In the genomic region with DNA sequence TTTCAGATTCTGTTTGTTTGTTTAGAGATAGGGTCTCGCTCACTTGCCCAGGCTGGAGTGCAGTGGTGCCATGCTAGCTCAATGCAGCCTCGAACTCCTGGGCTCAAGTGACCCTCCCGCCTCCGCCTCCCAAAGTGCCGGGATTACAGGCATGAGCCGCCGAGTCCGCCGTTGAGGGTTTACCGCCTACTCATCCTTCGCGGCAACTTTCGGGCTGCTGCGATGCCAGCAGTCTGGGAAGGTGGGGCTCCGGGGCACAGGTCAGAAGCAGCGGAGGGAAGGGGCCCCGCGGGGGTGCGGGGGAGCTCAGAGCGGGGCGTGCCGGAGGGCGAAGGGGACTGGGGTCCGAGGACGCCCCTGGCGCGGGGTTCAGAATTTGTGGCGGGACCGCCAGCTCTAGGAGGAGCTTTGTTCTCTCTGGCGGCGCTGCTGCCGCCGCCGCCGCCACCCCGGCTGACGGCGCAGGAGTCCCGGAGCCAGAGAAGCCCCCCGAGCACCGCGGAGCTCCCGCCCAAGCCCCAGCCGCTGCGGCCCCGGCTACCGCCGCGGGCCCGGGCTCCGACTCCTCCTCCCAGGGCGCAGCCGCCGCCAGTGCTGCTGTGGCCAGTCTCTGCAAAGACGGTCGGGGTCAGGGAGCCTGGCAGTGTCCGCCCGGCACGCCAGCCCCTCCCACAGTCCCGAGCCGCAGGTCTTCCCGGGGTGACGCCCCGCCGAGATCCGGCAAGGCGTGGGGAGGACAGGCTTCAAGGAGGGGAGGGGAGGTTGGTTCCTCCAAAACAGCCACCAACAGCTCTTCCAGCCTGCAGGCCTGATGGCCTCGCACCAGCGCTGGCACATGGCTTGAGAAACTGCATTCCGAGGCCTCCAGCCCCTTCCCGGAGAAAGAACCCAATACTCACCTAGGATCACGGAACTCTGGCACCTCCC, we compare ENCODE assay signal across 11 cellular contexts. TPM values are rescaled to one million over a fixed set of nuclear protein-coding genes. Genes with fewer than 3 reads are reported as not detected.
A peak's percentile ranks its signal among the peaks of the same experiment; 100 is the strongest.
DNase-seq lines count a peak whose midpoint lies in the region; ATAC-seq lines count a peak whose summit lies in the region.
"Had no signal": no experiment of that assay in that cellular context is flagged by ENCODE, and none has a peak within 500 bp of the region (broad histone marks: within the 10 kb centered on the region; RNA-seq: fewer than 3 reads in every experiment).

No MANE protein-coding gene starts in this region.

- no peaks in the 10 kb centered on the region for H3K9me3 ChIP-seq in MG63
- no peaks in the 10 kb centered on the region for H3K9me3 ChIP-seq in iPS-20b (ENCODE audit: insufficient read depth, low read depth, low read length)
- H3K9me3 ChIP-seq: pancreas, Peyer's patch had no signal

- no peak overlapping the region for H3K27ac ChIP-seq in iPS-20b (ENCODE audit: low read length)
- H3K27ac ChIP-seq: pancreas, Peyer's patch had no signal

- no peak for ATAC-seq in GM21447 (IDR thresholded peaks at IDR 0.05; ENCODE audit: unreplicated experiment)

- H3K4me3 ChIP-seq in MG63 (peak overlapping the region; percentile 24; the same call in 1 of the 2 replicates), iPS-20b (ENCODE audit: low read length) (peak overlapping the region; percentile 62; the same call in 1 of the 2 replicates)
- H3K4me3 ChIP-seq: pancreas had no signal

- H3K9ac ChIP-seq in iPS-20b (ENCODE audit: low read depth, low read length) = peak overlapping the region; percentile 58; the same call in 1 of the 2 replicates

- DNase-seq in MG63 = peak; percentile 36
- peak; percentile 11 for DNase-seq in activated naive CD4-positive, alpha-beta T cell treated with Interleukin-2 at 50 U/mL for 16 hours
- peak; percentile 2 for DNase-seq in stimulated activated CD8-positive, alpha-beta memory T cell treated with anti-CD3 and anti-CD28 coated beads, Interleukin-12 subunit alpha, Interleukin-12 subunit beta, amount 100 ng/mL, for 1 hour (ENCODE audit: low read depth)
- no peak for DNase-seq in NCI-H1436 (lab: John Stamatoyannopoulos, UW)
- DNase-seq in NCI-H2081 (lab: John Stamatoyannopoulos, UW) = no peak
- no peak for DNase-seq in HuH-7.5 (ENCODE audit: low spot score)
- DNase-seq: pancreas, Peyer's patch had no signal

- H3K4me1 ChIP-seq in iPS-20b (ENCODE audit: insufficient read depth, low read length) = no peaks in the 10 kb centered on the region
- H3K4me1 ChIP-seq: pancreas had no signal

- no peaks in the 10 kb centered on the region for H3K36me3 ChIP-seq in MG63
- H3K36me3 ChIP-seq in iPS-20b (ENCODE audit: insufficient read depth, low read depth, low read length) = no peaks in the 10 kb centered on the region
- H3K36me3 ChIP-seq: pancreas, Peyer's patch had no signal

- peaks cover 20% of the 10 kb centered on the region for H3K27me3 ChIP-seq in MG63
- peaks cover 57% of the 10 kb centered on the region for H3K27me3 ChIP-seq in iPS-20b (ENCODE audit: insufficient read depth, low read length)

RNA-seq across cellular contexts. Expression of gene KRT77, which starts 10.9 kb away (rescaled TPM):
- not detected in 2 replicates for total RNA-seq in MG63 (2014; rRNA removed; shearing (Covaris generic); ENCODE audit: low replicate concordance)
- total RNA-seq: G401, pancreas, Peyer's patch had no signal

RNA-seq across cellular contexts. Expression of gene KRT1, which starts 34.0 kb away (rescaled TPM):
- total RNA-seq in MG63 (2014; rRNA removed; shearing (Covaris generic); ENCODE audit: low replicate concordance) = not detected in 2 replicates
- total RNA-seq: G401 had no signal

Comparison
In these comparisons a context has a peak if more than half of its experiments do, and no peak if none do; other contexts are left out.
1. DNase-seq: peak in MG63 (single experiment), activated naive CD4-positive, alpha-beta T cell treated with Interleukin-2 at 50 U/mL for 16 hours (single experiment) and stimulated activated CD8-positive, alpha-beta memory T cell treated with anti-CD3 and anti-CD28 coated beads, Interleukin-12 subunit alpha, Interleukin-12 subunit beta, amount 100 ng/mL, for 1 hour (single experiment); none in NCI-H1436 (single experiment), NCI-H2081 (0 of 2) and HuH-7.5 (single experiment).